ENCODE assay signal across 1 cellular context in the genomic region with DNA sequence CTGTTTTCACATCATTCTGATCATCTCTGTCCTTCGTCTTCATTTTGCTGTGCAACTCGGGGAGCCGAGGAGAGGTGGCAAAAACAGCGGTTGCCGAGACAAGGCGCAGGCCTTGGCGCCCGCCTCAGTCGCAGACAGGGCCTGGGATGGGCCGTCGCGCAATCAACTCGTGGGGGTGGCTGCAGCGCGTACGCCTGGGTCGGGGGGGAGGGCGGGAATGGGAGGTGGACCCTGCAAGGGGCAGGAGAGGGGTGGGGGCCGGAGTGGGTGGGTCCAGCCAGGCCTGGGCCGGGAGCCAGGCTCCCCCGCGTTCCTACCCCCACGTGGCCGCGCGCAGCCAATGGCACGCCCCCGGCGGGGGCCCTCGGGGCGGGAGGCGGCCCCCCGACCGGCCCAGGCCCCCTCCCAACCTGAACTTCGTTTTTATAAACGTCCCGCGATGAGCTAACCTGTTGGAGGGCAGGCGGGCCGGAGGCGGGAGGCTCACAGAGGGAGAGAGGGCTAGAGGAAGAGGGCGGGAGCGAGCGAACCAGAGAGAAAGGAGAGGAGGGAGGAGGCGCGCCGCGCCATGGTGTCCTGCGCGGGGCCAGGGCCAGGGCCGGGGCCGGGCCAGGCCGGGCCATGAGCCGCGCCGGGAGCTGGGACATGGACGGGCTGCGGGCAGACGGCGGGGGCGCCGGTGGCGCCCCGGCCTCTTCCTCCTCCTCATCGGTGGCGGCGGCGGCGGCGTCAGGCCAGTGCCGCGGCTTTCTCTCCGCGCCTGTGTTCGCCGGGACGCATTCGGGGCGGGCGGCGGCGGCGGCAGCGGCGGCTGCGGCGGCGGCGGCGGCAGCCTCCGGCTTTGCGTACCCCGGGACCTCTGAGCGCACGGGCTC.
TF ChIP-seq lines count a peak whose summit lies in the region.

HOXD13 (plus strand) TSS at position 452 of the 875 bp plus-strand sequence; CDS start at position 622, 170 bp downstream.

TF ChIP-seq in Ishikawa, 13 proteins besides CTCF, POLR2A, EP300 and RAD21 (continued from another document):
- TF ChIP-seq USF1 (IDR thresholded peaks at IDR 0.05) (peak; percentile 89), EGR1 (IDR thresholded peaks at IDR 0.05) (no peak), NFIC (IDR thresholded peaks at IDR 0.05) (no peak), REST (IDR thresholded peaks at IDR 0.05; ENCODE audit: low read depth) (no peak), TAF1 (IDR thresholded peaks at IDR 0.05; ENCODE audit: low read depth) (no peak; the same call in 1 of the 2 replicates), CEBPB (IDR thresholded peaks at IDR 0.05) (no peak)
TF ChIP-seq in Ishikawa: peak in this region for 4.
